Comparison of ENCODE assay signal across 9 cellular contexts in genomic region chr16:705748-706188, GRCh38. TPM values are rescaled to one million over a fixed set of nuclear protein-coding genes. Genes with fewer than 3 reads are reported as not detected.
DNase-seq lines count a peak whose midpoint lies in the region; ATAC-seq and TF ChIP-seq lines count a peak whose summit lies in the region.
"Had no signal": no experiment of that assay in that cellular context is flagged by ENCODE, and none has a peak within 500 bp of the region (broad histone marks: within the 10 kb centered on the region; RNA-seq: fewer than 3 reads in every experiment).

Gene FBXL16, minus strand, starts transcription at chr16:705801. Its CDS starts 8,396 bp downstream, at chr16:697405.

- H3K9me3 ChIP-seq in HUES64 (ENCODE audit: insufficient read depth, low read depth, low read length) (no peaks in the 10 kb centered on the region), WERI-Rb-1 (ENCODE audit: severe bottlenecking) (no peaks in the 10 kb centered on the region), lower lobe of right lung (no peaks in the 10 kb centered on the region)

- H3K4me3 ChIP-seq in HUES64 (ENCODE audit: low read length) (peak within 1 kb of the TSS; percentile 54), WERI-Rb-1 (ENCODE audit: low read depth, low read length) (peak within 1 kb of the TSS; percentile 88), lower lobe of right lung (no peak within 1 kb of the TSS)

- H3K4me1 ChIP-seq in HUES64 (ENCODE audit: insufficient read depth, low read length) (no peaks in the 10 kb centered on the region), lower lobe of right lung (peaks cover 10% of the 10 kb centered on the region)

- H3K27ac ChIP-seq in HUES64 (ENCODE audit: low read depth, low read length) (no peak within 1 kb of the TSS), WERI-Rb-1 (peak within 1 kb of the TSS; percentile 91), lower lobe of right lung (no peak within 1 kb of the TSS)

- peaks cover 97% of the 10 kb centered on the region for H3K27me3 ChIP-seq in HUES64 (ENCODE audit: insufficient read depth, low read length)
- H3K27me3 ChIP-seq in WERI-Rb-1 (ENCODE audit: insufficient read depth, low read depth, severe bottlenecking) = peaks cover 13% of the 10 kb centered on the region
- H3K27me3 ChIP-seq in lower lobe of right lung (ENCODE audit: low read depth) = peaks cover 91% of the 10 kb centered on the region

- intact Hi-C loops in lower lobe of right lung (cut with DNase I) = no loop called here

- no peak within 1 kb of the TSS for H3K9ac ChIP-seq in HUES64 (ENCODE audit: low read depth, low read length)

- under 1% methylated on average over 74 of the region's 74 CpGs for WGBS in HUES64

- no peak for ATAC-seq in lower lobe of right lung
- no peak for ATAC-seq in HG02571 (IDR thresholded peaks at IDR 0.05; ENCODE audit: unreplicated experiment)
- ATAC-seq in GM18870 (IDR thresholded peaks at IDR 0.05; ENCODE audit: unreplicated experiment) = no peak
- ATAC-seq in HG02938 (IDR thresholded peaks at IDR 0.05; ENCODE audit: unreplicated experiment) = no peak

- DNase-seq in C1 segment of cervical spinal cord (lab: John Stamatoyannopoulos, UW) (peak in 11 of 14 donors; percentile 18 to 80 (median 46)), WERI-Rb-1 (peak; percentile 71), lower lobe of right lung (no peak), globus pallidus (ENCODE audit: low spot score) (no peak)
- DNase-seq: T-helper 2 cell had no signal

- H3K36me3 ChIP-seq in HUES64 (ENCODE audit: insufficient read depth, low read length) (no peaks in the 10 kb centered on the region), WERI-Rb-1 (peaks cover 15% of the 10 kb centered on the region), lower lobe of right lung (no peaks in the 10 kb centered on the region)

- no peak for TF ChIP-seq CTCF in WERI-Rb-1 (IDR thresholded peaks at IDR 0.05; ENCODE audit: low read depth, low read length)
- no peak for TF ChIP-seq CTCF in lower lobe of right lung (IDR thresholded peaks at IDR 0.05)

RNA-seq across cellular contexts. Expression of gene FBXL16, which starts in this region (rescaled TPM):
- polyA plus RNA-seq in HUES64 (2013, experiment 1 of 2) = 1.4 TPM
- polyA plus RNA-seq in HUES64 (2013, experiment 2 of 2) = 2.8 TPM
- total RNA-seq in lower lobe of right lung = 11.0 TPM

Comparison
In these comparisons a context has a peak if more than half of its experiments do, and no peak if none do; other contexts are left out.
1. DNase-seq: peak in C1 segment of cervical spinal cord (11 of 14) and WERI-Rb-1 (single experiment); none in lower lobe of right lung (single experiment) and globus pallidus (single experiment).